ENCODE assay signal across 8 cellular contexts in genomic region chr12:53190108-53190729, GRCh38. TPM values are rescaled to one million over a fixed set of nuclear protein-coding genes. Genes with fewer than 3 reads are reported as not detected.
A peak's percentile ranks its signal among the peaks of the same experiment; 100 is the strongest.
DNase-seq lines count a peak whose midpoint lies in the region; TF ChIP-seq lines count a peak whose summit lies in the region.

No MANE protein-coding gene starts in this region.

- CTCF ChIA-PET in RWPE1 (lab: Yijun Ruan, JAX) = interaction anchor here (0.6 to 0.8 kb wide), 3 partner anchors 9 to 258 kb away, joined by 3 to 4 read pairs (median 4); no protein-coding TSS in a partner anchor

- peak overlapping the region; percentile 36 for H3K27ac ChIP-seq in RWPE1

- in situ Hi-C loops in astrocyte of the cerebellum (cut with HindIII; ENCODE audit: low sequenced_read_pairs) = loop anchor here (10.0 kb wide), 1 partner anchor 115 kb away; the partner anchor contains the start of gene SPRYD3

- TF ChIP-seq CTCF in RWPE1 (conservative IDR thresholded peaks at IDR 0.05; ENCODE audit: low read depth) = peak; percentile 44; the same call in 1 of the 2 replicates
- peak; percentile 92 for TF ChIP-seq CTCF in astrocyte of the cerebellum (IDR thresholded peaks at IDR 0.05; ENCODE audit: low read depth, low read length, missing control alignments)

- POLR2A ChIA-PET in RWPE1 (lab: Yijun Ruan, JAX; ENCODE audit: low non-redundant PET) = interaction anchor here (0.7 kb wide), 1 partner anchor 18 kb away, joined by 6 read pairs; no protein-coding TSS in a partner anchor

- H3K4me3 ChIP-seq in astrocyte of the cerebellum (ENCODE audit: low read depth, low read length) = no peak overlapping the region

- DNase-seq in DMS 273 (lab: John Stamatoyannopoulos, UW; ENCODE audit: unreplicated experiment) (peak; percentile 71), H4 (ENCODE audit: low spot score) (peak; percentile 36), RWPE1 (ENCODE audit: low spot score) (peak; percentile 50), astrocyte of the cerebellum (ENCODE audit: low read depth) (peak; percentile 18), iPS-NIHi11 (ENCODE audit: low spot score) (peak; percentile 89), NCI-H524 treated with DMSO at 0.1 percent for 48 hours (lab: John Stamatoyannopoulos, UW) (no peak), NOMO-1 treated with DMSO at 0.1 percent for 48 hours (lab: John Stamatoyannopoulos, UW; ENCODE audit: unreplicated experiment) (no peak)
- DNase-seq in stimulated activated CD4-positive, alpha-beta T cell treated with anti-CD3 and anti-CD28 coated beads, Interleukin-4, amount 100 ng/mL, for 1 hour = peak; percentile 58

RNA-seq across cellular contexts. Expression of gene CSAD, which starts 9.5 kb away (rescaled TPM):
- total RNA-seq in H4 (2014; rRNA removed; shearing (Covaris generic)) = 0.66 and 2.8 TPM in 2 replicates

RNA-seq across cellular contexts. Expression of gene ZNF740, which starts 9.7 kb away (rescaled TPM):
- total RNA-seq in H4 (2014; rRNA removed; shearing (Covaris generic)) = 4.7 and 6.3 TPM in 2 replicates

RNA-seq across cellular contexts. Expression of gene ITGB7, which starts 16.8 kb away (rescaled TPM):
- total RNA-seq in H4 (2014; rRNA removed; shearing (Covaris generic)) = 0.39 and 1.2 TPM in 2 replicates

RNA-seq across cellular contexts. Expression of gene RARG, which starts 41.8 kb away (rescaled TPM):
- total RNA-seq in H4 (2014; rRNA removed; shearing (Covaris generic)) = 20.0 and 24.2 TPM in 2 replicates

Comparison
In these comparisons a context has a peak if more than half of its experiments do, and no peak if none do; other contexts are left out.
1. DNase-seq: peak in DMS 273 (single experiment), H4 (single experiment), RWPE1 (single experiment), astrocyte of the cerebellum (single experiment), iPS-NIHi11 (single experiment) and stimulated activated CD4-positive, alpha-beta T cell treated with anti-CD3 and anti-CD28 coated beads, Interleukin-4, amount 100 ng/mL, for 1 hour (single experiment); none in NCI-H524 treated with DMSO at 0.1 percent for 48 hours (single experiment) and NOMO-1 treated with DMSO at 0.1 percent for 48 hours (single experiment).